8 cellular contexts compared by ENCODE assay signal in the genomic region with DNA sequence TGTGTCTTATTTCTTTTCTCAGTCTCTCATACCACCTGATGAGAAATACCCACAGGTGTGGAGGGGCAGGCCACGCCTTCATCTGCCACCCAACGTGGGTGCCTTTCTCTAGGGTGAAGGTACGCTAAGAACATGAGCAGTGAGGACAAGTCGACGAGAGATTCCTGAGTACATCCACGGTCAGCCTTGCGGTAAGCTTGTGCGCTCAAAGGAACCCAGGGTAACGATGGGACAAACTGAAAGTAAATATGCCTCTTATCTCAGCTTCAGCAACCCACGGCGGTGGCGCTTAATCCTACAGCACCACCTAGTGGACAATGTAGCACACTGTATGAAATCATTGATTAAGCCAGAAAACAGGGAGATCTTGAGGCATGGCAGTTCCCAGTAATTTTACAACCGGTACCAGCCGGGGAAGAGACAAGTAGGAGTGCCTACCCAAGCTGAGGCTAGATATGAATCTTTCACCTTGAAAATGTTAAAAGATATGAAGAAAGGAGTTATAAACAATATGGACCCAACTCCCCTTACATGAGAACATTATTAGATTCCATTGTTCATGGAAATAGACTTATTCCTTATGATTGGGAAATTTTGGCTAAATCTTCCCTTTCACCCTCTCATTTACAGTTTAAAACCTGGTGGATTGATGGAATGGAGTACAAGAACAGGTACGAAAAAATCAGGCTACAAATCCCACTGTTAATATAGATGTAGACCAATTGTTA.
DNase-seq lines count a peak whose midpoint lies in the region; ATAC-seq and TF ChIP-seq lines count a peak whose summit lies in the region.

No MANE protein-coding gene starts in this region.

- no peak overlapping the region for H4K91ac ChIP-seq in neuronal stem cell (ENCODE audit: low read depth, low read length, poor library complexity)

- no peaks in the 10 kb centered on the region for H3K79me1 ChIP-seq in neuronal stem cell (ENCODE audit: low read depth, low read length)

- no peaks in the 10 kb centered on the region for H3K79me2 ChIP-seq in OCI-LY3 (ENCODE audit: low read length)

- DNase-seq in GF-D8 (lab: John Stamatoyannopoulos, UW) (peak; percentile 64), activated T-helper 1 cell treated with Interleukin-2 at 50 U/mL for 16 hours (ENCODE audit: low read depth) (peak; percentile 40), fibroblast of villous mesenchyme (ENCODE audit: low read depth) (peak; percentile 72), occipital lobe (lab: John Stamatoyannopoulos, UW) (peak; percentile 13), superior temporal gyrus (ENCODE audit: extremely low spot score) (peak; percentile 93), neuronal stem cell (ENCODE audit: low spot score) (no peak)

- H3K9me3 ChIP-seq in OCI-LY3 (ENCODE audit: insufficient read depth, low read length): peaks cover 10% of the 10 kb centered on the region; the same call in 1 of the 2 replicates
- peaks cover 17 to 80% of the 10 kb centered on the region in 2 donors for H3K9me3 ChIP-seq in neuronal stem cell (replicated peaks in 1 of 2; ENCODE audit: control insufficient read depth in 2 of 2, insufficient read depth in 1 of 2, low read depth in 1 of 2, low read length in 2 of 2)

- no peaks in the 10 kb centered on the region for H4K20me1 ChIP-seq in OCI-LY3 (ENCODE audit: insufficient read depth, low read length)

- H3K18ac ChIP-seq in neuronal stem cell (ENCODE audit: low read length): no peak overlapping the region

- H3K27me3 ChIP-seq in OCI-LY3 (ENCODE audit: low read depth, low read length) (no peaks in the 10 kb centered on the region), neuronal stem cell (ENCODE audit: control insufficient read depth in 3 of 3, insufficient read depth in 3 of 3, low read depth in 1 of 3, low read length in 3 of 3) (no peaks in the 10 kb centered on the region)

- no peak overlapping the region for H4K8ac ChIP-seq in neuronal stem cell (ENCODE audit: low read depth, low read length)

- H3K4me1 ChIP-seq in OCI-LY3 (ENCODE audit: low read length) (peaks cover 6% of the 10 kb centered on the region; the same call in 1 of the 2 replicates), neuronal stem cell (ENCODE audit: control insufficient read depth in 2 of 2, insufficient read depth in 1 of 2, low read depth in 1 of 2, low read length in 2 of 2) (no peaks in the 10 kb centered on the region)

- H3K23ac ChIP-seq in neuronal stem cell (ENCODE audit: low read depth, low read length, poor library complexity): no peak overlapping the region

- H3K4me2 ChIP-seq in OCI-LY3 (ENCODE audit: low read length) (peak overlapping the region; percentile 55), neuronal stem cell (ENCODE audit: insufficient read depth, low read length, poor library complexity, severe bottlenecking) (no peak overlapping the region)

- H2BK12ac ChIP-seq in neuronal stem cell (ENCODE audit: low read length): no peak overlapping the region

- H3K27ac ChIP-seq in OCI-LY3 (ENCODE audit: low read length) (peak overlapping the region; percentile 33; the same call in 1 of the 2 replicates), neuronal stem cell (replicated peaks; ENCODE audit: low read length) (no peak overlapping the region)

- H2BK120ac ChIP-seq in neuronal stem cell (ENCODE audit: low read depth, low read length): no peak overlapping the region

- no peak overlapping the region for H2BK5ac ChIP-seq in neuronal stem cell (ENCODE audit: low read length)

- H2AFZ ChIP-seq in OCI-LY3 (ENCODE audit: low read depth, low read length) (peak overlapping the region; percentile 43), neuronal stem cell (ENCODE audit: low read length) (no peak overlapping the region)

- H3K14ac ChIP-seq in neuronal stem cell (ENCODE audit: low read length): no peak overlapping the region

- WGBS in neuronal stem cell (ENCODE audit: extremely low coverage in 2 of 2, insufficient read length in 2 of 2, insufficient replicate concordance in 1 of 2), 2 donors: no CpG with 5 or more reads among the region's 15 CpGs

- no peak overlapping the region for H2BK15ac ChIP-seq in neuronal stem cell (ENCODE audit: low read length)

- no peaks in the 10 kb centered on the region for H3K36me3 ChIP-seq in OCI-LY3 (replicated peaks; ENCODE audit: low read depth, low read length)
- peaks cover 3 to 7% of the 10 kb centered on the region in 2 donors for H3K36me3 ChIP-seq in neuronal stem cell (replicated peaks in 1 of 2; ENCODE audit: control insufficient read depth in 2 of 2, insufficient read depth in 2 of 2, low read length in 2 of 2)

- H3K9ac ChIP-seq in OCI-LY3 (ENCODE audit: low read length) (peak overlapping the region; percentile 40; the same call in 1 of the 2 replicates), neuronal stem cell (ENCODE audit: low read depth, low read length, poor library complexity) (no peak overlapping the region)

- ATAC-seq in HG03439 (IDR thresholded peaks at IDR 0.05; ENCODE audit: unreplicated experiment): peak; percentile 56

- H2AK5ac ChIP-seq in neuronal stem cell (ENCODE audit: low read depth, low read length): no peak overlapping the region

- peak overlapping the region; percentile 67 for H3K4me3 ChIP-seq in OCI-LY3 (ENCODE audit: low read length)
- peak overlapping the region; percentile 42 for H3K4me3 ChIP-seq in fibroblast of villous mesenchyme (ENCODE audit: low read depth, low read length)
- no peak overlapping the region for H3K4me3 ChIP-seq in neuronal stem cell (ENCODE audit: low read length in 2 of 2)

- H3K4ac ChIP-seq in neuronal stem cell (ENCODE audit: low read length): no peak overlapping the region

- TF ChIP-seq CTCF in OCI-LY3 (IDR thresholded peaks at IDR 0.05; ENCODE audit: low read depth, low read length) (peak; percentile 82), fibroblast of villous mesenchyme (IDR thresholded peaks at IDR 0.05; ENCODE audit: insufficient read depth, low read depth, low read length) (peak; percentile 63)

Comparison
In these comparisons a context has a peak if more than half of its experiments do, and no peak if none do; other contexts are left out.
1. H3K4me3 ChIP-seq: peak in OCI-LY3 (single experiment) and fibroblast of villous mesenchyme (single experiment); none in neuronal stem cell (0 of 2).